10 cellular contexts compared by ENCODE assay signal in the genomic region with DNA sequence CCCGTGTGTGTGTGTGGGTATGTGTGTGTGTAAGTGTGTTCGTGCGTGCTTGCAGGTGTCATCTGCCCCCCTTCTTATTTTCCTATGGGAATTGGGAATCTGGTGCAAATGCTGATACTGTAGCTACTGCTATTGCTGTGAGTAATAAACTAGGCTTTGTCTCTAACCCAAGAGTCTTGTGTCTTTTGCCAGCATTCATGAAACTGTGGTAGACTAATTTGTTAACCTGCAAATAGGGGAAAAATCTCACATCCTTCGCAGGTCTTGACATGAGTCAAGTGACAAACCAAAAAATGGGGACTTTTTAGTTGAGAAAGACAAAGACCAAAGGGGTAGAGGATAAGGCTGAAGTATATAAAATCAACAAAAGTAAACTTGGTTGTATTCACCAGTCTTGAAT. TPM values are rescaled to one million over a fixed set of nuclear protein-coding genes. Genes with fewer than 3 reads are reported as not detected.
DNase-seq lines count a peak whose midpoint lies in the region; ATAC-seq and TF ChIP-seq lines count a peak whose summit lies in the region.
"Had no signal": no experiment of that assay in that cellular context is flagged by ENCODE, and none has a peak within 500 bp of the region (broad histone marks: within the 10 kb centered on the region; RNA-seq: fewer than 3 reads in every experiment).

No MANE protein-coding gene starts in this region.

- no peaks in the 10 kb centered on the region for H3K27me3 ChIP-seq in Panc1 (ENCODE audit: control insufficient read depth, insufficient read depth, low read length)

- H3K36me3 ChIP-seq in Panc1 (ENCODE audit: control insufficient read depth, insufficient read depth, low read length): no peaks in the 10 kb centered on the region

- no peak for DNase-seq in activated CD8-positive, alpha-beta memory T cell treated with anti-CD3 and anti-CD28 coated beads, Interleukin-2, amount 10 ng/mL, durations not matched to agents 7 days and 5 days
- DNase-seq in activated CD8-positive, alpha-beta memory T cell treated with anti-CD3 and anti-CD28 coated beads, Interleukin-2, amount 50 U/mL, for 4 hours: no peak
- no peak for DNase-seq in Panc1 (ENCODE audit: low read depth, low spot score)
- no peak for DNase-seq in stimulated activated naive B cell treated with anti-CD40 and anti-IgM and Interleukin-4, amounts not matched to agents 10 μg/mL and 1 μg/mL and 100 μg/mL, for 72 hours
- DNase-seq in stimulated activated CD8-positive, alpha-beta memory T cell treated with anti-CD3 and anti-CD28 coated beads, Interleukin-4, amount 100 ng/mL, for 48 hours: no peak
- DNase-seq in 8988T: no peak
- DNase-seq: islet precursor cell; stimulated activated naive CD4-positive, alpha-beta T cell had no signal

- H3K4me3 Mint-ChIP-seq in activated CD8-positive, alpha-beta memory T cell treated with anti-CD3 and anti-CD28 coated beads, Interleukin-2, amount 10 ng/mL, durations not matched to agents 7 days and 5 days: no peak overlapping the region
- no peak overlapping the region for H3K4me3 Mint-ChIP-seq in stimulated activated naive B cell treated with anti-CD40 and anti-IgM and Interleukin-4, amounts not matched to agents 10 μg/mL and 1 μg/mL and 100 μg/mL, for 72 hours

- H3K27me3 Mint-ChIP-seq in activated CD8-positive, alpha-beta memory T cell treated with anti-CD3 and anti-CD28 coated beads, Interleukin-2, amount 10 ng/mL, durations not matched to agents 7 days and 5 days: no peaks in the 10 kb centered on the region
- no peaks in the 10 kb centered on the region for H3K27me3 Mint-ChIP-seq in stimulated activated naive B cell treated with anti-CD40 and anti-IgM and Interleukin-4, amounts not matched to agents 10 μg/mL and 1 μg/mL and 100 μg/mL, for 72 hours

- peak; percentile 61 for ATAC-seq in activated CD8-positive, alpha-beta memory T cell treated with anti-CD3 and anti-CD28 coated beads, Interleukin-2, amount 10 ng/mL, durations not matched to agents 7 days and 5 days
- ATAC-seq in HG02798 (IDR thresholded peaks at IDR 0.05; ENCODE audit: poor library complexity, unreplicated experiment) (peak; percentile 73), Panc1 (no peak), GM19467 (IDR thresholded peaks at IDR 0.05; ENCODE audit: unreplicated experiment) (no peak)
- peak; percentile 75 to 84 for ATAC-seq in stimulated activated naive B cell treated with anti-CD40 and anti-IgM and Interleukin-4, amounts not matched to agents 10 μg/mL and 1 μg/mL and 100 μg/mL, for 72 hours (replicated peaks)

- CTCF ChIA-PET in activated CD8-positive, alpha-beta memory T cell treated with anti-CD3 and anti-CD28 coated beads, Interleukin-2, amount 10 ng/mL, durations not matched to agents 7 days and 5 days (lab: Charles Lee): interaction anchor here (2.0 kb wide), 1 partner anchor 27 kb away, joined by 4 read pairs; no protein-coding TSS in a partner anchor
- CTCF ChIA-PET in Panc1 (lab: Charles Lee): no interaction called here

- intact Hi-C loops in Panc1 (cut with micrococcal nuclease; ENCODE audit: unreplicated experiment): no loop called here

- no peaks in the 10 kb centered on the region for H3K9me3 ChIP-seq in Panc1 (ENCODE audit: control insufficient read depth, insufficient read depth, low read depth, low read length)

- H3K36me3 Mint-ChIP-seq in activated CD8-positive, alpha-beta memory T cell treated with anti-CD3 and anti-CD28 coated beads, Interleukin-2, amount 10 ng/mL, durations not matched to agents 7 days and 5 days: peaks cover 63% of the 10 kb centered on the region
- H3K36me3 Mint-ChIP-seq in stimulated activated naive B cell treated with anti-CD40 and anti-IgM and Interleukin-4, amounts not matched to agents 10 μg/mL and 1 μg/mL and 100 μg/mL, for 72 hours: peaks cover 7 to 9% of the 10 kb centered on the region in 2 donors

- no peaks in the 10 kb centered on the region for H3K9me3 Mint-ChIP-seq in activated CD8-positive, alpha-beta memory T cell treated with anti-CD3 and anti-CD28 coated beads, Interleukin-2, amount 10 ng/mL, durations not matched to agents 7 days and 5 days (ENCODE audit: low read depth)
- no peaks in the 10 kb centered on the region for H3K9me3 Mint-ChIP-seq in stimulated activated naive B cell treated with anti-CD40 and anti-IgM and Interleukin-4, amounts not matched to agents 10 μg/mL and 1 μg/mL and 100 μg/mL, for 72 hours

- POLR2A ChIA-PET in Panc1 (lab: Charles Lee): interaction anchor here (0.7 kb wide), 1 partner anchor 15 kb away, joined by 3 read pairs; no protein-coding TSS in a partner anchor

- H3K27ac Mint-ChIP-seq in activated CD8-positive, alpha-beta memory T cell treated with anti-CD3 and anti-CD28 coated beads, Interleukin-2, amount 10 ng/mL, durations not matched to agents 7 days and 5 days: peak overlapping the region; percentile 75
- H3K27ac Mint-ChIP-seq in stimulated activated naive B cell treated with anti-CD40 and anti-IgM and Interleukin-4, amounts not matched to agents 10 μg/mL and 1 μg/mL and 100 μg/mL, for 72 hours: no peak overlapping the region

- in situ Hi-C loops in Panc1 (cut with HindIII; ENCODE audit: low pct_unique_long_range_greater_than_20kb, low sequenced_read_pairs): no loop called here

- no peak overlapping the region for H3K4me3 ChIP-seq in Panc1 (ENCODE audit: low read depth in 2 of 2, low read length in 2 of 2)

- peaks cover 43% of the 10 kb centered on the region for H3K4me1 ChIP-seq in Panc1 (ENCODE audit: control insufficient read depth, insufficient read depth, low read length)

- peaks cover 90% of the 10 kb centered on the region for H3K4me1 Mint-ChIP-seq in activated CD8-positive, alpha-beta memory T cell treated with anti-CD3 and anti-CD28 coated beads, Interleukin-2, amount 10 ng/mL, durations not matched to agents 7 days and 5 days
- peaks cover 25 to 38% of the 10 kb centered on the region in 2 donors for H3K4me1 Mint-ChIP-seq in stimulated activated naive B cell treated with anti-CD40 and anti-IgM and Interleukin-4, amounts not matched to agents 10 μg/mL and 1 μg/mL and 100 μg/mL, for 72 hours

- TF ChIP-seq CTCF in Panc1 (IDR thresholded peaks at IDR 0.05): no peak

- H3K27ac ChIP-seq in Panc1 (ENCODE audit: low read length): peak overlapping the region; percentile 55

- BruUV-seq in Panc1 (replicated peaks; lab: Mats Ljungman, UMichigan): no TSS peak

RNA-seq across cellular contexts. Expression of a gene that starts 57.9 kb away (rescaled TPM):
- 10 to 100 TPM; 30.8 to 35.9 TPM for total RNA-seq in activated CD8-positive, alpha-beta memory T cell treated with anti-CD3 and anti-CD28 coated beads, Interleukin-2, amount 10 ng/mL, durations not matched to agents 7 days and 5 days
- 27.7 TPM for total RNA-seq in Panc1 (2021; ENCODE audit: unreplicated experiment)
- polyA plus RNA-seq in Panc1 (2012; ENCODE audit: insufficient read length): 20.2 TPM

Comparison
In these comparisons a context has a peak if more than half of its experiments do, and no peak if none do; other contexts are left out.
1. ATAC-seq: peak in activated CD8-positive, alpha-beta memory T cell treated with anti-CD3 and anti-CD28 coated beads, Interleukin-2, amount 10 ng/mL, durations not matched to agents 7 days and 5 days (single experiment), HG02798 (single experiment) and stimulated activated naive B cell treated with anti-CD40 and anti-IgM and Interleukin-4, amounts not matched to agents 10 μg/mL and 1 μg/mL and 100 μg/mL, for 72 hours (2 of 2); none in Panc1 (single experiment) and GM19467 (single experiment).